In the genomic region with DNA sequence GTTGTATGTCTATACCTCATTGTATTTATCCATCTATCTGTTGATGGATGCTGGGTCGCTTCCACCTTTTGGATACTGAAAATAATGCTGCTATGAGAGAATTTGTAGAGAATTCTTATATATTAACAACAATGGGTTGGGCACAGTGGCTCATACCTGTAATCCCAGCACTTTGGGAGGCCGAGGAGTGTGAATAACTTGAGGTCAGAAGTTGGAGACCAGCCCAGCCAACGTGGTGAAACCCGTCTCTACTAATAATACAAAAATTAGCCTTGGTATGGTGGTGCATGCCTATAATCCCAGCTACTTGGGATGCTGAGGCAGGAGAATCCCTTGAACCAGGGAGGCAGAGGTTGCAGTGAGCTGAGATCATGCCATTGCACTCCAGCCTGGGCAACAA, we compare ENCODE assay signal across 17 cellular contexts. TPM values are rescaled to one million over a fixed set of nuclear protein-coding genes. Genes with fewer than 3 reads are reported as not detected.
"Had no signal": no experiment of that assay in that cellular context is flagged by ENCODE, and none has a peak within 500 bp of the region (broad histone marks: within the 10 kb centered on the region; RNA-seq: fewer than 3 reads in every experiment).

No MANE protein-coding gene starts in this region.

RNA-seq across cellular contexts. Expression of a gene that starts 13.1 kb away (rescaled TPM):
- total RNA-seq: activated CD4-positive, alpha-beta memory T cell treated with anti-CD3 and anti-CD28 coated beads, Interleukin-2, amount 10 ng/mL, durations not matched to agents 7 days and 5 days; activated CD4-positive, alpha-beta T cell treated with anti-CD3 and anti-CD28 coated beads for 36 hours; activated CD4-positive, alpha-beta T cell treated with anti-CD3 and anti-CD28 coated beads, Interleukin-2, amount 10 ng/mL, durations not matched to agents 7 days and 5 days; activated CD8-positive, alpha-beta memory T cell treated with anti-CD3 and anti-CD28 coated beads, Interleukin-2, amount 10 ng/mL, durations not matched to agents 7 days and 5 days; activated CD8-positive, alpha-beta T cell treated with anti-CD3 and anti-CD28 coated beads, Interleukin-2, amount 10 ng/mL, durations not matched to agents 7 days and 5 days; activated naive CD8-positive, alpha-beta T cell treated with anti-CD3 and anti-CD28 coated beads, Interleukin-2, amount 10 ng/mL, durations not matched to agents 7 days and 5 days; activated T-helper 2 cell treated with anti-CD3 and anti-CD28 coated beads, Interferon-gamma antibody, Interleukin-2, Interleukin-4, amounts not matched to agents 10 μg/mL and 5 μg/mL and 100 μg/mL, durations not matched to agents 14 hours and 24 hours and 36 hours; ascending aorta; body of pancreas; breast epithelium; cardiac septum; T-cell; T-helper 1 cell treated with Interleukin-12 subunit alpha and Interleukin-12 subunit beta and Interleukin-4 antibody, amounts not matched to agents 30 ng/mL and 1 ng/mL, for 36 hours; T-helper 17 cell; T-helper 2 cell treated with Interferon-gamma antibody and Interleukin-4, amounts not matched to agents 100 ng/mL and 5 ng/mL, for 36 hours; WTC11 had no signal
- polyA plus RNA-seq: adipose tissue had no signal
